Comparison of ENCODE assay signal across 8 cellular contexts in genomic region chr14:106044949-106045596, GRCh38.
A peak's percentile ranks its signal among the peaks of the same experiment; 100 is the strongest.
DNase-seq lines count a peak whose midpoint lies in the region; ATAC-seq and TF ChIP-seq lines count a peak whose summit lies in the region.

No MANE protein-coding gene starts in this region.

- TF ChIP-seq CTCF in HFFc6 (IDR thresholded peaks at IDR 0.05) = peak; percentile 46
- peak; percentile 61 for TF ChIP-seq CTCF in SK-N-SH (IDR thresholded peaks at IDR 0.05)
- no peak for TF ChIP-seq CTCF in RWPE1 (conservative IDR thresholded peaks at IDR 0.05; ENCODE audit: low read depth)

- no peaks in the 10 kb centered on the region for H3K27me3 ChIP-seq in SK-N-SH (ENCODE audit: insufficient read depth)

- no peaks in the 10 kb centered on the region for H3K9me2 ChIP-seq in SK-N-SH

- WGBS in SK-N-SH (ENCODE audit: low lambda C conversion rate) = 4% methylated on average over 6 of the region's 9 CpGs

- peak; percentile 7; the same call in 1 of the 2 replicates for TF ChIP-seq RAD21 in SK-N-SH (IDR thresholded peaks at IDR 0.05; ENCODE audit: low read length)

- no peak overlapping the region for H3K4me2 ChIP-seq in SK-N-SH

- CTCF ChIA-PET in SK-N-SH (lab: Yijun Ruan, JAX) = interaction anchor here (0.7 to 1.1 kb wide), 3 partner anchors 8 to 508 kb away, joined by 3 to 5 read pairs (median 4); no protein-coding TSS in a partner anchor
- CTCF ChIA-PET in activated naive CD4-positive, alpha-beta T cell treated with anti-CD3 and anti-CD28 coated beads, Interleukin-2, amount 10 ng/mL, durations not matched to agents 7 days and 5 days (lab: Charles Lee) = interaction anchor here (0.7 to 2.2 kb wide), 11 partner anchors 9 to 165 kb away, joined by 3 to 15 read pairs (median 6); no protein-coding TSS in a partner anchor
- CTCF ChIA-PET in RWPE1 (lab: Yijun Ruan, JAX) = interaction anchor here (0.6 kb wide), 1 partner anchor 975 kb away, joined by 3 read pairs; no protein-coding TSS in a partner anchor

- H3K9me3 Mint-ChIP-seq in HFFc6 = peaks cover 24% of the 10 kb centered on the region
- H3K9me3 Mint-ChIP-seq in activated naive CD4-positive, alpha-beta T cell treated with anti-CD3 and anti-CD28 coated beads, Interleukin-2, amount 10 ng/mL, durations not matched to agents 7 days and 5 days = no peaks in the 10 kb centered on the region
- no peaks in the 10 kb centered on the region for H3K9me3 Mint-ChIP-seq in natural killer cell treated with Interleukin-12 subunit alpha and Interleukin-12 subunit beta and Interleukin-15 and Interleukin-18, amount 100 ng/mL, for 72 hours

- H3K36me3 Mint-ChIP-seq in HFFc6 (ENCODE audit: low read depth) = 0 out of 2 replicates have a peak, but pooled peaks cover 4% of the 10 kb centered on the region
- no peaks in the 10 kb centered on the region for H3K36me3 Mint-ChIP-seq in activated naive CD4-positive, alpha-beta T cell treated with anti-CD3 and anti-CD28 coated beads, Interleukin-2, amount 10 ng/mL, durations not matched to agents 7 days and 5 days
- H3K36me3 Mint-ChIP-seq in natural killer cell treated with Interleukin-12 subunit alpha and Interleukin-12 subunit beta and Interleukin-15 and Interleukin-18, amount 100 ng/mL, for 72 hours = no peaks in the 10 kb centered on the region

- H3K4me1 Mint-ChIP-seq in HFFc6 (ENCODE audit: low read depth) = no peaks in the 10 kb centered on the region
- H3K4me1 Mint-ChIP-seq in activated naive CD4-positive, alpha-beta T cell treated with anti-CD3 and anti-CD28 coated beads, Interleukin-2, amount 10 ng/mL, durations not matched to agents 7 days and 5 days = no peaks in the 10 kb centered on the region
- peaks cover 11 to 15% of the 10 kb centered on the region in 2 donors for H3K4me1 Mint-ChIP-seq in natural killer cell treated with Interleukin-12 subunit alpha and Interleukin-12 subunit beta and Interleukin-15 and Interleukin-18, amount 100 ng/mL, for 72 hours (ENCODE audit: low read depth in 2 of 2)

- no peaks in the 10 kb centered on the region for H3F3A ChIP-seq in SK-N-SH (replicated peaks; ENCODE audit: insufficient read depth)

- no peaks in the 10 kb centered on the region for H3K9me3 ChIP-seq in SK-N-SH

- TF ChIP-seq EP300 in SK-N-SH (IDR thresholded peaks at IDR 0.05; ENCODE audit: borderline replicate concordance in 1 of 2, low read depth in 1 of 2, low read length in 1 of 2) = no peak

- H3K27me3 Mint-ChIP-seq in HFFc6 (ENCODE audit: insufficient read depth) = no peaks in the 10 kb centered on the region
- H3K27me3 Mint-ChIP-seq in activated naive CD4-positive, alpha-beta T cell treated with anti-CD3 and anti-CD28 coated beads, Interleukin-2, amount 10 ng/mL, durations not matched to agents 7 days and 5 days = peaks cover 16% of the 10 kb centered on the region
- H3K27me3 Mint-ChIP-seq in natural killer cell treated with Interleukin-12 subunit alpha and Interleukin-12 subunit beta and Interleukin-15 and Interleukin-18, amount 100 ng/mL, for 72 hours = peaks cover 0 to 10% of the 10 kb centered on the region in 2 donors

- no peak overlapping the region for H3K9ac ChIP-seq in SK-N-SH

- peak; percentile 98 for ATAC-seq in natural killer cell treated with Interleukin-12 subunit alpha and Interleukin-12 subunit beta and Interleukin-15 and Interleukin-18, amount 100 ng/mL, for 72 hours

- H3K4me3 ChIP-seq in SK-N-SH (ENCODE audit: low read depth in 2 of 2, low read length in 1 of 2) = no peak overlapping the region

- peak; percentile 2 for DNase-seq in COR-L47 (lab: John Stamatoyannopoulos, UW)
- no peak for DNase-seq in HFFc6
- peak; percentile 35 for DNase-seq in SK-N-SH
- peak; percentile 91 for DNase-seq in activated naive CD4-positive, alpha-beta T cell treated with anti-CD3 and anti-CD28 coated beads, Interleukin-2, amount 10 ng/mL, durations not matched to agents 7 days and 5 days
- peak; percentile 86 for DNase-seq in natural killer cell treated with Interleukin-12 subunit alpha and Interleukin-12 subunit beta and Interleukin-15 and Interleukin-18, amount 100 ng/mL, for 72 hours (ENCODE audit: low spot score)
- DNase-seq in NCI-H446 treated with DMSO at 0.1 percent for 48 hours (lab: John Stamatoyannopoulos, UW) = no peak
- DNase-seq in RWPE1 (ENCODE audit: low spot score) = no peak
- DNase-seq in NCI-H345 treated with DMSO at 0.1 percent for 48 hours (lab: John Stamatoyannopoulos, UW; ENCODE audit: unreplicated experiment) = no peak

- H3K27ac Mint-ChIP-seq in HFFc6 = no peak overlapping the region
- H3K27ac Mint-ChIP-seq in activated naive CD4-positive, alpha-beta T cell treated with anti-CD3 and anti-CD28 coated beads, Interleukin-2, amount 10 ng/mL, durations not matched to agents 7 days and 5 days = no peak overlapping the region
- H3K27ac Mint-ChIP-seq in natural killer cell treated with Interleukin-12 subunit alpha and Interleukin-12 subunit beta and Interleukin-15 and Interleukin-18, amount 100 ng/mL, for 72 hours = no peak overlapping the region

- no peak overlapping the region for H3K4me3 Mint-ChIP-seq in HFFc6
- no peak overlapping the region for H3K4me3 Mint-ChIP-seq in activated naive CD4-positive, alpha-beta T cell treated with anti-CD3 and anti-CD28 coated beads, Interleukin-2, amount 10 ng/mL, durations not matched to agents 7 days and 5 days
- H3K4me3 Mint-ChIP-seq in natural killer cell treated with Interleukin-12 subunit alpha and Interleukin-12 subunit beta and Interleukin-15 and Interleukin-18, amount 100 ng/mL, for 72 hours = peak overlapping the region; percentile 0

- no peaks in the 10 kb centered on the region for H3K36me3 ChIP-seq in SK-N-SH (replicated peaks in 1 of 2; ENCODE audit: control insufficient read depth in 1 of 2, insufficient read depth in 2 of 2, low read length in 1 of 2)

- H3K4me1 ChIP-seq in SK-N-SH (ENCODE audit: control insufficient read depth in 1 of 2, insufficient read depth in 2 of 2, low read depth in 1 of 2, low read length in 1 of 2) = no peaks in the 10 kb centered on the region

- H2AFZ ChIP-seq in SK-N-SH (ENCODE audit: low read depth) = no peak overlapping the region

- H4K20me1 ChIP-seq in SK-N-SH (ENCODE audit: insufficient read depth) = no peaks in the 10 kb centered on the region

- POLR2A ChIA-PET in SK-N-SH (lab: Yijun Ruan, JAX) = no interaction called here
- POLR2A ChIA-PET in RWPE1 (lab: Yijun Ruan, JAX; ENCODE audit: low non-redundant PET) = no interaction called here

- no peak overlapping the region for H3K27ac ChIP-seq in SK-N-SH (ENCODE audit: low read depth in 2 of 2, low read length in 1 of 2)
- H3K27ac ChIP-seq in RWPE1 = no peak overlapping the region

- no peaks in the 10 kb centered on the region for H3K79me2 ChIP-seq in SK-N-SH (ENCODE audit: insufficient read depth)

TF ChIP-seq in SK-N-SH, 30 proteins besides CTCF, POLR2A, EP300 and RAD21:
- TF ChIP-seq SMC3 (IDR thresholded peaks at IDR 0.05; ENCODE audit: low read depth, low read length) = peak; percentile 20
- TF ChIP-seq MAX (IDR thresholded peaks at IDR 0.05; ENCODE audit: low read depth) = no peak

Comparison
In these comparisons a context has a peak if more than half of its experiments do, and no peak if none do; other contexts are left out.
1. DNase-seq: peak in COR-L47 (single experiment), SK-N-SH (single experiment), activated naive CD4-positive, alpha-beta T cell treated with anti-CD3 and anti-CD28 coated beads, Interleukin-2, amount 10 ng/mL, durations not matched to agents 7 days and 5 days (single experiment) and natural killer cell treated with Interleukin-12 subunit alpha and Interleukin-12 subunit beta and Interleukin-15 and Interleukin-18, amount 100 ng/mL, for 72 hours (single experiment); none in HFFc6 (single experiment), NCI-H446 treated with DMSO at 0.1 percent for 48 hours (single experiment), RWPE1 (single experiment) and NCI-H345 treated with DMSO at 0.1 percent for 48 hours (single experiment).